3 cellular contexts compared by ENCODE assay signal in the genomic region with DNA sequence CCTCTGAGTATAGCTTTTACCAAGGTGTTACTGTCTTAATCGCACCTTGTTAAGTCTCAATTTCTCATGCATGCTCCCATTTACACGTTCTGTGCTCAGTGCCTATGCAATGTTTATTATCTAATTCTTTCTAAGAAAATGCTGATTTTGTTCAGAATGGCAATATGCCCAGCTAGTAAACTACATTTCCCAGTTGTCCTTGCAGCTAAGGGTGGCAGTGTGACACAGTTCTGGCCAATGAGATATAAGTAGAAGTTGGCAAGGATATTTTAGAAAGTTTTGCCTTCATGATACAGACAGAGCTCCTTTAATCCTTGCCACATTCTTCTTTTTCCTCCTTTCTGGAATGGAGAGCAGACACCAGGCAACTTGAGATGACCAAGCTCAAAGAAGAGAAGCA.
TF ChIP-seq lines count a peak whose summit lies in the region.

No MANE protein-coding gene starts in this region.

TF ChIP-seq in HCT116, 20 proteins besides CTCF, POLR2A, EP300 and RAD21:
- TF ChIP-seq YY1 (IDR thresholded peaks at IDR 0.05; ENCODE audit: extremely low read depth, insufficient replicate concordance, low read depth, low read length) (no peak), SIN3A (IDR thresholded peaks at IDR 0.05; ENCODE audit: low read depth) (no peak), EZH2phosphoT487 (IDR thresholded peaks at IDR 0.05; ENCODE audit: borderline replicate concordance) (no peak), ELF1 (IDR thresholded peaks at IDR 0.05; ENCODE audit: borderline replicate concordance, low read depth) (no peak), TCF7L2 (IDR thresholded peaks at IDR 0.05; ENCODE audit: borderline replicate concordance, extremely low read depth, insufficient read depth, insufficient read length) (no peak), ZNF274 (IDR thresholded peaks at IDR 0.05; ENCODE audit: low read depth, low read length) (no peak), SP1 (IDR thresholded peaks at IDR 0.05; ENCODE audit: low read depth) (no peak), POLR2AphosphoS5 (IDR thresholded peaks at IDR 0.05; ENCODE audit: low read depth, low read length) (no peak)
- TF ChIP-seq, protein P1, sequence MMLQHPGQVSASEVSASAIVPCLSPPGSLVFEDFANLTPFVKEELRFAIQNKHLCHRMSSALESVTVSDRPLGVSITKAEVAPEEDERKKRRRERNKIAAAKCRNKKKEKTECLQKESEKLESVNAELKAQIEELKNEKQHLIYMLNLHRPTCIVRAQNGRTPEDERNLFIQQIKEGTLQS (IDR thresholded peaks at IDR 0.05) = no peak
- TF ChIP-seq, protein P2, sequence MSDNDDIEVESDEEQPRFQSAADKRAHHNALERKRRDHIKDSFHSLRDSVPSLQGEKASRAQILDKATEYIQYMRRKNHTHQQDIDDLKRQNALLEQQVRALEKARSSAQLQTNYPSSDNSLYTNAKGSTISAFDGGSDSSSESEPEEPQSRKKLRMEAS (IDR thresholded peaks at IDR 0.05) = no peak

TF ChIP-seq in SK-N-SH, 30 proteins besides CTCF, POLR2A, EP300 and RAD21:
- TF ChIP-seq, protein P3, sequence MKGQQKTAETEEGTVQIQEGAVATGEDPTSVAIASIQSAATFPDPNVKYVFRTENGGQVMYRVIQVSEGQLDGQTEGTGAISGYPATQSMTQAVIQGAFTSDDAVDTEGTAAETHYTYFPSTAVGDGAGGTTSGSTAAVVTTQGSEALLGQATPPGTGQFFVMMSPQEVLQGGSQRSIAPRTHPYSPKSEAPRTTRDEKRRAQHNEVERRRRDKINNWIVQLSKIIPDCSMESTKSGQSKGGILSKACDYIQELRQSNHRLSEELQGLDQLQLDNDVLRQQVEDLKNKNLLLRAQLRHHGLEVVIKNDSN (IDR thresholded peaks at IDR 0.05; ENCODE audit: borderline replicate concordance, low read depth) = peak; percentile 26; the same call in 1 of the 2 replicates
- TF ChIP-seq MEF2A (IDR thresholded peaks at IDR 0.05; ENCODE audit: borderline replicate concordance, low read depth) = no peak

TF ChIP-seq in H1, 55 proteins besides CTCF, POLR2A, EP300 and RAD21:
- TF ChIP-seq SIX5 (IDR thresholded peaks at IDR 0.05; ENCODE audit: low read depth, low read length) (peak; percentile 55), TAF1 (IDR thresholded peaks at IDR 0.05; ENCODE audit: low read depth, low read length) (no peak)
